ENCODE assay signal across 12 cellular contexts in the genomic region with DNA sequence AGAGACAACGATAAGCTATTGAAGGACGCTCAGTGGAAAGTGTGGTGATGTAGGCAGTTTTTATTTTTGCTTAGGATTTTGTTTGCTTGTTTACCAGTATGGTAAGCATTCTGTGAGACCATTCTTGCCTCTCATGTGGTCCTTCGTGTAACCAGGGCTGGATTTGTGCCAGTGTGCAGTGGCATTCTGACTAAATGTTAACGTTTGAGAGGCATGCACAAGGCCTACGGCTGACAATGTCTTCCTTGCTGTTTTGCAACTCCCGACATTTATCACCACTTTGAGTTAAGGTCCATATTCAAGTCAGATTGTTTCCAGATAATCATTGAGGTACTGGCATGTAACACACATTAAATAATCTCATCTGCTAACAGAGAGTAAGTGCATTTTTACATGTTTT.
A peak's percentile ranks its signal among the peaks of the same experiment; 100 is the strongest.
DNase-seq lines count a peak whose midpoint lies in the region; ATAC-seq and TF ChIP-seq lines count a peak whose summit lies in the region.
"Had no signal": no experiment of that assay in that cellular context is flagged by ENCODE, and none has a peak within 500 bp of the region (broad histone marks: within the 10 kb centered on the region; RNA-seq: fewer than 3 reads in every experiment).

No MANE protein-coding gene starts in this region.

- no peaks in the 10 kb centered on the region for H3K27me3 Mint-ChIP-seq in activated naive CD4-positive, alpha-beta T cell treated with anti-CD3 and anti-CD28 coated beads for 36 hours (ENCODE audit: low read depth)
- no peaks in the 10 kb centered on the region for H3K27me3 Mint-ChIP-seq in effector memory CD8-positive, alpha-beta T cell
- no peaks in the 10 kb centered on the region for H3K27me3 Mint-ChIP-seq in stimulated activated naive CD8-positive, alpha-beta T cell treated with anti-CD3 and anti-CD28 coated beads, Interleukin-15, amount 100 ng/mL, for 72 hours
- H3K27me3 Mint-ChIP-seq: progenitor cell of endocrine pancreas had no signal

- TF ChIP-seq CTCF in OCI-LY1 (IDR thresholded peaks at IDR 0.05; ENCODE audit: low read length): no peak
- TF ChIP-seq CTCF in right atrium auricular region (IDR thresholded peaks at IDR 0.05): no peak

- peaks cover 9% of the 10 kb centered on the region for H3K9me3 Mint-ChIP-seq in activated naive CD4-positive, alpha-beta T cell treated with anti-CD3 and anti-CD28 coated beads for 36 hours
- no peaks in the 10 kb centered on the region for H3K9me3 Mint-ChIP-seq in effector memory CD8-positive, alpha-beta T cell
- H3K9me3 Mint-ChIP-seq in stimulated activated naive CD8-positive, alpha-beta T cell treated with anti-CD3 and anti-CD28 coated beads, Interleukin-15, amount 100 ng/mL, for 72 hours: peaks cover 9 to 19% of the 10 kb centered on the region in 2 donors

- peak overlapping the region; percentile 84 for H3K4me3 ChIP-seq in OCI-LY1 (ENCODE audit: low read depth, low read length, poor library complexity, severe bottlenecking)
- no peak overlapping the region for H3K4me3 ChIP-seq in right atrium auricular region
- H3K4me3 ChIP-seq: gastroesophageal sphincter, tibial artery had no signal

- H3K9me2 ChIP-seq in OCI-LY1 (ENCODE audit: low read depth, low read length): no peaks in the 10 kb centered on the region

- no peaks in the 10 kb centered on the region for H4K20me1 ChIP-seq in OCI-LY1 (ENCODE audit: insufficient read depth, low read length)

- intact Hi-C loops in activated naive CD4-positive, alpha-beta T cell treated with anti-CD3 and anti-CD28 coated beads for 36 hours (cut with micrococcal nuclease): loop anchor here (5.0 kb wide), 3 partner anchors 546 to 1696 kb away; partner anchors contain the start of gene RASSF8

- peak overlapping the region; percentile 99 for H3K27ac Mint-ChIP-seq in activated naive CD4-positive, alpha-beta T cell treated with anti-CD3 and anti-CD28 coated beads for 36 hours
- H3K27ac Mint-ChIP-seq in effector memory CD8-positive, alpha-beta T cell: peak overlapping the region; percentile 97
- peak overlapping the region; percentile 99 for H3K27ac Mint-ChIP-seq in stimulated activated naive CD8-positive, alpha-beta T cell treated with anti-CD3 and anti-CD28 coated beads, Interleukin-15, amount 100 ng/mL, for 72 hours
- H3K27ac Mint-ChIP-seq: progenitor cell of endocrine pancreas had no signal

- peaks cover 29% of the 10 kb centered on the region for H3K36me3 ChIP-seq in OCI-LY1 (ENCODE audit: insufficient read depth, low read length)
- no peaks in the 10 kb centered on the region for H3K36me3 ChIP-seq in right atrium auricular region
- H3K36me3 ChIP-seq: gastroesophageal sphincter, tibial artery had no signal

- CTCF ChIA-PET in activated naive CD4-positive, alpha-beta T cell treated with anti-CD3 and anti-CD28 coated beads for 36 hours (lab: Charles Lee): interaction anchor here (0.5 to 2.6 kb wide), 9 partner anchors 11 to 356 kb away, joined by 3 to 11 read pairs (median 4); no protein-coding TSS in a partner anchor

- H3K27ac ChIP-seq in OCI-LY1 (ENCODE audit: low read depth, low read length, poor library complexity, severe bottlenecking) (peak overlapping the region; percentile 99), right atrium auricular region (no peak overlapping the region)
- H3K27ac ChIP-seq: tibial artery had no signal

- H3K9me3 ChIP-seq in OCI-LY1 (ENCODE audit: low read length) (no peaks in the 10 kb centered on the region; the same call in 1 of the 2 replicates), right atrium auricular region (peaks cover 0 to 16% of the 10 kb centered on the region in 2 donors)

- peak; percentile 56 for DNase-seq in activated naive CD4-positive, alpha-beta T cell treated with anti-CD3 and anti-CD28 coated beads for 36 hours
- DNase-seq in activated naive CD4-positive, alpha-beta T cell treated with Interleukin-2 at 50 U/mL for 16 hours: no peak
- peak in 1 of 3 experiments; percentile 12 for DNase-seq in effector memory CD8-positive, alpha-beta T cell
- DNase-seq in stimulated activated naive CD8-positive, alpha-beta T cell treated with anti-CD3 and anti-CD28 coated beads, Interleukin-15, amount 100 ng/mL, for 72 hours: no peak
- DNase-seq in right atrium auricular region (ENCODE audit: low spot score) (no peak), hippocampal formation (lab: John Stamatoyannopoulos, UW) (no peak), kidney tubule cell (ENCODE audit: low spot score) (no peak)
- DNase-seq: left cardiac atrium, tibial artery had no signal

- peaks cover 22% of the 10 kb centered on the region for H3K4me1 ChIP-seq in OCI-LY1 (ENCODE audit: insufficient read depth, low read length, severe bottlenecking)
- no peaks in the 10 kb centered on the region for H3K4me1 ChIP-seq in right atrium auricular region
- H3K4me1 ChIP-seq: gastroesophageal sphincter, tibial artery had no signal

- peaks cover 23% of the 10 kb centered on the region for H3K4me1 Mint-ChIP-seq in activated naive CD4-positive, alpha-beta T cell treated with anti-CD3 and anti-CD28 coated beads for 36 hours (ENCODE audit: low read depth)
- H3K4me1 Mint-ChIP-seq in effector memory CD8-positive, alpha-beta T cell (ENCODE audit: low read depth in 2 of 2): peaks cover 32% of the 10 kb centered on the region in 2 donors
- H3K4me1 Mint-ChIP-seq in stimulated activated naive CD8-positive, alpha-beta T cell treated with anti-CD3 and anti-CD28 coated beads, Interleukin-15, amount 100 ng/mL, for 72 hours: peaks cover 26% of the 10 kb centered on the region

- peak overlapping the region; percentile 89 for H3K4me3 Mint-ChIP-seq in activated naive CD4-positive, alpha-beta T cell treated with anti-CD3 and anti-CD28 coated beads for 36 hours
- H3K4me3 Mint-ChIP-seq in effector memory CD8-positive, alpha-beta T cell: peak overlapping the region; percentile 88 to 91
- H3K4me3 Mint-ChIP-seq in stimulated activated naive CD8-positive, alpha-beta T cell treated with anti-CD3 and anti-CD28 coated beads, Interleukin-15, amount 100 ng/mL, for 72 hours: peak overlapping the region; percentile 93 to 94

- H3K79me2 ChIP-seq in OCI-LY1 (ENCODE audit: insufficient read depth, low read length): peaks cover 37% of the 10 kb centered on the region

- H3K27me3 ChIP-seq in OCI-LY1 (ENCODE audit: insufficient read depth, low read length) (no peaks in the 10 kb centered on the region), right atrium auricular region (no peaks in the 10 kb centered on the region)
- H3K27me3 ChIP-seq: gastroesophageal sphincter, tibial artery had no signal

- H3K36me3 Mint-ChIP-seq in activated naive CD4-positive, alpha-beta T cell treated with anti-CD3 and anti-CD28 coated beads for 36 hours (ENCODE audit: low read depth): peaks cover 3% of the 10 kb centered on the region
- peaks cover 21% of the 10 kb centered on the region for H3K36me3 Mint-ChIP-seq in effector memory CD8-positive, alpha-beta T cell (ENCODE audit: insufficient read depth)

- H2AFZ ChIP-seq in OCI-LY1 (ENCODE audit: low read length): no peak overlapping the region

- no peaks in the 10 kb centered on the region for H3F3A ChIP-seq in OCI-LY1 (ENCODE audit: insufficient read depth, low read length)

- H3K9ac ChIP-seq in OCI-LY1 (ENCODE audit: low read length): peak overlapping the region; percentile 94

- no peak for ATAC-seq in effector memory CD8-positive, alpha-beta T cell (replicated peaks)
- ATAC-seq in stimulated activated naive CD8-positive, alpha-beta T cell treated with anti-CD3 and anti-CD28 coated beads, Interleukin-15, amount 100 ng/mL, for 72 hours: no peak
- ATAC-seq: gastroesophageal sphincter had no signal

- H3K4me2 ChIP-seq in OCI-LY1 (ENCODE audit: low read length): peak overlapping the region; percentile 75
